Comparison of ENCODE assay signal across 8 cellular contexts in the genomic region with DNA sequence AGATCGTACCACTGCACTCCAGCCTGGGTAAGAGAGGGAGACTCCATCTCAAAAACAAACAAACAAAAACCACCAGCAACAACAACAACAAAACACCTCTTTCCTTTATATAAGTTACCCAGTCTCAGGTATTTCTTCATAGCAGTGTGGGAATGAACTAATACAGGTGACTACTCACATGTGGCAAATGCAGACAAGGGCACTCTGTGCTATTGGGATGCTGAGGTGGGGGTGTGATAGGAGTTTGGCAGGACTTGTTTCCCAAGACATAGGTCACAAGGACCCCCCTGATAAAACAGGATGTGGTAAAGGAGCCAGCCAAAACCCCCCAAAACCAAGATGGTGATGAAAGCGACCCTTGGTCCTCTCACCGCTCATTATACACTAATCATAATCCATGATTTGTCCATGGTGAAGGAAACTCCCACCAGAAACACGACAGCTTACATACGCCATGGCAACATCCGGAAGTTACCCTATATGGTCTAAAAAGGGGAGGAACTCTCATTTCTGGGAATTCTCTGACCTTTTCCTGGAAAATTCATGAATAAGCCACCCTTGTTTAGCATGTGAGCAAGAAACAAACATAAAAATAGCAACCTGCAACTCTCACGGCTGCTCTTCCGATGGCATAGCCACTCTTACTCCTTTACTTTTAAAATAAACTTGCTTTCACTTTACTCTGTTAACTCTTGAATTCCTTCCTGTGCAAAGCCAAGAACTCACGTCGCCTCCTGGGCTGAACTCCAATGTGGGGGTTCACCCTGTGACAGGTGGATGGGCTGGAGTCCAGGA. TPM values are rescaled to one million over a fixed set of nuclear protein-coding genes. Genes with fewer than 3 reads are reported as not detected.
A peak's percentile ranks its signal among the peaks of the same experiment; 100 is the strongest.
DNase-seq lines count a peak whose midpoint lies in the region; ATAC-seq and TF ChIP-seq lines count a peak whose summit lies in the region.

No MANE protein-coding gene starts in this region.

- 73% methylated on average over 10 of the region's 10 CpGs for WGBS in smooth muscle cell (ENCODE audit: low lambda C conversion rate)

- no peak overlapping the region for H3K27ac Mint-ChIP-seq in GM23338
- H3K27ac Mint-ChIP-seq in activated naive CD8-positive, alpha-beta T cell treated with anti-CD3 and anti-CD28 coated beads, Interleukin-2, amount 10 ng/mL, durations not matched to agents 7 days and 5 days, result peak overlapping the region; percentile 83

- in situ Hi-C loops in G401 (cut with HindIII; ENCODE audit: low sequenced_read_pairs), result no loop called here

- H4K20me1 ChIP-seq in GM23338 (replicated peaks; ENCODE audit: insufficient read depth) (no peaks in the 10 kb centered on the region), smooth muscle cell (ENCODE audit: low read depth) (no peaks in the 10 kb centered on the region)

- no peaks in the 10 kb centered on the region for H3K9me2 ChIP-seq in GM23338 (ENCODE audit: insufficient read depth)

- no peak overlapping the region for H3K9ac ChIP-seq in smooth muscle cell (ENCODE audit: low read depth)

- ATAC-seq in GM23338 (no peak), left ventricle myocardium superior (peak; percentile 85), GM19463 (IDR thresholded peaks at IDR 0.05; ENCODE audit: unreplicated experiment) (no peak), HG02588 (IDR thresholded peaks at IDR 0.05; ENCODE audit: unreplicated experiment) (no peak)
- peak; percentile 65 for ATAC-seq in activated naive CD8-positive, alpha-beta T cell treated with anti-CD3 and anti-CD28 coated beads, Interleukin-2, amount 10 ng/mL, durations not matched to agents 7 days and 5 days (ENCODE audit: low read depth)

- DNase-seq in GM23338 (ENCODE audit: low spot score), result no peak
- DNase-seq in activated naive CD8-positive, alpha-beta T cell treated with anti-CD3 and anti-CD28 coated beads, Interleukin-2, amount 10 ng/mL, durations not matched to agents 7 days and 5 days, result no peak
- DNase-seq in left ventricle myocardium superior, result no peak
- no peak for DNase-seq in smooth muscle cell (lab: John Stamatoyannopoulos, UW; ENCODE audit: unreplicated experiment)
- DNase-seq in G401 (ENCODE audit: low spot score), result no peak
- no peak for DNase-seq in activated CD4-positive, CD25-positive, alpha-beta regulatory T cell treated with anti-CD3 and anti-CD28 coated beads, Interleukin-2, amount 50 U/mL, for 72 hours

- H2AFZ ChIP-seq in GM23338, result peak overlapping the region; percentile 69; the same call in 1 of the 2 replicates
- H2AFZ ChIP-seq in smooth muscle cell (ENCODE audit: low read depth), result no peak overlapping the region

- H3K4me1 Mint-ChIP-seq in GM23338, result peaks cover 10% of the 10 kb centered on the region
- peaks cover 14% of the 10 kb centered on the region for H3K4me1 Mint-ChIP-seq in activated naive CD8-positive, alpha-beta T cell treated with anti-CD3 and anti-CD28 coated beads, Interleukin-2, amount 10 ng/mL, durations not matched to agents 7 days and 5 days

- intact Hi-C loops in left ventricle myocardium superior (cut with micrococcal nuclease), result loop anchor here (10.0 kb wide), 2 partner anchors 210 to 300 kb away; a partner anchor contains a TSS

- no peaks in the 10 kb centered on the region for H3K27me3 ChIP-seq in GM23338 (ENCODE audit: insufficient read depth)
- H3K27me3 ChIP-seq in smooth muscle cell (ENCODE audit: low read depth), result no peaks in the 10 kb centered on the region

- H3K4me1 ChIP-seq in GM23338 (ENCODE audit: insufficient read depth) (peaks cover 4% of the 10 kb centered on the region), smooth muscle cell (ENCODE audit: low read depth) (no peaks in the 10 kb centered on the region)

- no peaks in the 10 kb centered on the region for H3K9me3 ChIP-seq in smooth muscle cell (replicated peaks; ENCODE audit: low read depth)

- peaks cover 2% of the 10 kb centered on the region; the same call in 1 of the 3 replicates for H3K36me3 Mint-ChIP-seq in GM23338 (ENCODE audit: low read depth)
- no peaks in the 10 kb centered on the region for H3K36me3 Mint-ChIP-seq in activated naive CD8-positive, alpha-beta T cell treated with anti-CD3 and anti-CD28 coated beads, Interleukin-2, amount 10 ng/mL, durations not matched to agents 7 days and 5 days

- H3K9me3 Mint-ChIP-seq in GM23338, result peaks cover 6% of the 10 kb centered on the region; the same call in 2 of the 3 replicates
- no peaks in the 10 kb centered on the region for H3K9me3 Mint-ChIP-seq in activated naive CD8-positive, alpha-beta T cell treated with anti-CD3 and anti-CD28 coated beads, Interleukin-2, amount 10 ng/mL, durations not matched to agents 7 days and 5 days

- H3K36me3 ChIP-seq in GM23338 (ENCODE audit: insufficient read depth) (no peaks in the 10 kb centered on the region), smooth muscle cell (ENCODE audit: low read depth) (no peaks in the 10 kb centered on the region)

- no peaks in the 10 kb centered on the region for H3K79me2 ChIP-seq in GM23338 (replicated peaks; ENCODE audit: insufficient read depth)
- H3K79me2 ChIP-seq in smooth muscle cell (ENCODE audit: low read depth), result no peaks in the 10 kb centered on the region

- POLR2A ChIA-PET in activated naive CD8-positive, alpha-beta T cell treated with anti-CD3 and anti-CD28 coated beads, Interleukin-2, amount 10 ng/mL, durations not matched to agents 7 days and 5 days (lab: Charles Lee), result interaction anchor here (1.9 kb wide), 1 partner anchor 137 kb away, joined by 6 read pairs; no protein-coding TSS in a partner anchor

- H3K27ac ChIP-seq in GM23338 (ENCODE audit: low read depth) (no peak overlapping the region), smooth muscle cell (ENCODE audit: low read depth) (peak overlapping the region; percentile 3)

- peaks cover 8% of the 10 kb centered on the region for H3K27me3 Mint-ChIP-seq in GM23338 (ENCODE audit: insufficient read depth, low read depth, poor library complexity)
- H3K27me3 Mint-ChIP-seq in activated naive CD8-positive, alpha-beta T cell treated with anti-CD3 and anti-CD28 coated beads, Interleukin-2, amount 10 ng/mL, durations not matched to agents 7 days and 5 days, result peaks cover 9% of the 10 kb centered on the region

- no peak overlapping the region for H3K4me3 ChIP-seq in GM23338
- H3K4me3 ChIP-seq in smooth muscle cell, result no peak overlapping the region

- H3K4me2 ChIP-seq in GM23338 (no peak overlapping the region), smooth muscle cell (peak overlapping the region; percentile 27)

- TF ChIP-seq CTCF in GM23338 (conservative IDR thresholded peaks at IDR 0.05; ENCODE audit: low read depth in 2 of 2), result no peak
- TF ChIP-seq CTCF in smooth muscle cell (IDR thresholded peaks at IDR 0.05; ENCODE audit: borderline replicate concordance, insufficient read depth, poor library complexity, severe bottlenecking), result no peak

- no peak overlapping the region for H3K4me3 Mint-ChIP-seq in GM23338
- H3K4me3 Mint-ChIP-seq in activated naive CD8-positive, alpha-beta T cell treated with anti-CD3 and anti-CD28 coated beads, Interleukin-2, amount 10 ng/mL, durations not matched to agents 7 days and 5 days, result peak overlapping the region; percentile 80

- H3F3A ChIP-seq in GM23338 (replicated peaks; ENCODE audit: low read depth) (no peaks in the 10 kb centered on the region), smooth muscle cell (ENCODE audit: low read depth) (no peaks in the 10 kb centered on the region)

TF ChIP-seq in GM23338, 12 proteins besides CTCF, POLR2A, EP300 and RAD21 (continues in another document):
- TF ChIP-seq EZH2 (IDR thresholded peaks at IDR 0.05; ENCODE audit: low read depth, unreplicated experiment), result no peak
- no peak for TF ChIP-seq EZH2phosphoT487 (IDR thresholded peaks at IDR 0.05; ENCODE audit: unreplicated experiment)
- TF ChIP-seq JUNB (IDR thresholded peaks at IDR 0.05; ENCODE audit: unreplicated experiment), result no peak
- TF ChIP-seq ZNF114 (CRISPR knock-in tag; IDR thresholded peaks at IDR 0.05), result no peak
- TF ChIP-seq CREB1 (CRISPR knock-in tag; IDR thresholded peaks at IDR 0.05; ENCODE audit: low read depth), result no peak
- no peak for TF ChIP-seq ZNF331 (CRISPR knock-in tag; IDR thresholded peaks at IDR 0.05; ENCODE audit: low read depth)
- no peak for TF ChIP-seq POLR2AphosphoS5 (IDR thresholded peaks at IDR 0.05; ENCODE audit: low read depth)
- no peak for TF ChIP-seq STAT1 (IDR thresholded peaks at IDR 0.05; ENCODE audit: unreplicated experiment)
- TF ChIP-seq, protein P1, sequence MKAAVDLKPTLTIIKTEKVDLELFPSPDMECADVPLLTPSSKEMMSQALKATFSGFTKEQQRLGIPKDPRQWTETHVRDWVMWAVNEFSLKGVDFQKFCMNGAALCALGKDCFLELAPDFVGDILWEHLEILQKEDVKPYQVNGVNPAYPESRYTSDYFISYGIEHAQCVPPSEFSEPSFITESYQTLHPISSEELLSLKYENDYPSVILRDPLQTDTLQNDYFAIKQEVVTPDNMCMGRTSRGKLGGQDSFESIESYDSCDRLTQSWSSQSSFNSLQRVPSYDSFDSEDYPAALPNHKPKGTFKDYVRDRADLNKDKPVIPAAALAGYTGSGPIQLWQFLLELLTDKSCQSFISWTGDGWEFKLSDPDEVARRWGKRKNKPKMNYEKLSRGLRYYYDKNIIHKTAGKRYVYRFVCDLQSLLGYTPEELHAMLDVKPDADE (IDR thresholded peaks at IDR 0.05), result no peak

RNA-seq across cellular contexts. Expression of a gene that starts 18.8 kb away (rescaled TPM):
- 115 and 131 TPM in 2 replicates for total RNA-seq in GM23338 (2014; rRNA removed; shearing (Covaris generic))
- polyA plus RNA-seq in GM23338 (2016; fragmentation: Nextera tagmentation; extraction: Ambion mirVana), result 35.6 and 41.3 TPM in 2 replicates
- total RNA-seq in activated naive CD8-positive, alpha-beta T cell treated with anti-CD3 and anti-CD28 coated beads, Interleukin-2, amount 10 ng/mL, durations not matched to agents 7 days and 5 days, result 100 to 1,000 TPM; 142 to 153 TPM
- 11.6 TPM for total RNA-seq in left ventricle myocardium superior
- total RNA-seq in smooth muscle cell, result 16.0 and 25.7 TPM in 2 replicates
- 2.3 and 4.1 TPM in 2 replicates for polyA plus RNA-seq in smooth muscle cell
- total RNA-seq in G401 (2014; rRNA removed; shearing (Covaris generic)), result 73.7 and 84.8 TPM in 2 replicates

Comparison
In these comparisons a context has a peak if more than half of its experiments do, and no peak if none do; other contexts are left out.
1. ATAC-seq: peak in activated naive CD8-positive, alpha-beta T cell treated with anti-CD3 and anti-CD28 coated beads, Interleukin-2, amount 10 ng/mL, durations not matched to agents 7 days and 5 days (single experiment) and left ventricle myocardium superior (single experiment); none in GM23338 (single experiment), GM19463 (single experiment) and HG02588 (single experiment).